Comparison of ENCODE assay signal across 7 cellular contexts in the genomic region with DNA sequence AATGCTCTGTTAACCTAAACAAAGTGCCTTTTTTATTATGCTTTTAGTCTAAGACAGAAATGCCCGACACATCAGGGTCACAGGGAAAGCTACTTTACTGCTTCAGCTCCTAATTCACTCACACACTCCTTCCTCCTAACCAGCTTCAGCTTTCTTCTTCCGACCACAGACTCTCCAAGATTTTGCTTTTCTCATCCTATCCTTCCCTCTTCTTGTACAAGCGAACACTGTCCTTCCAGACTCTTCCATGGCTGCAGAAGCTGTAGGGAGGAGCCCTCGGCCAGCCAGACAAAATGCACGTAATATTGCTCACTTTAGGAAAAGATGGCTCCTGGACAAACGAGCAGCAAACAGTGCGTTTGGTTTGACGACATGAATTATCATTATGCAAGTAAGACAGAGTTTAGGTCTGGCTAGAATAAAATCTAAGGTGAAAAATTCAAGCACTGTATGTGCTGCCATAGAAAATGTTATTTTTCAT. TPM values are rescaled to one million over a fixed set of nuclear protein-coding genes. Genes with fewer than 3 reads are reported as not detected.
DNase-seq lines count a peak whose midpoint lies in the region; ATAC-seq and FAIRE-seq lines count a peak whose summit lies in the region.

No MANE protein-coding gene starts in this region.

- 39% methylated on average over 8 of the region's 8 CpGs for WGBS in mesenchymal stem cell

- no peak overlapping the region for H3K23ac ChIP-seq in mesenchymal stem cell (ENCODE audit: low read length in 2 of 2)

- H2AK5ac ChIP-seq in mesenchymal stem cell (ENCODE audit: low read length, severe bottlenecking) = no peak overlapping the region

- H3K27ac ChIP-seq in mesenchymal stem cell (ENCODE audit: low read length, poor library complexity, severe bottlenecking) = peak overlapping the region; percentile 87

- H3K4me1 ChIP-seq in mesenchymal stem cell (ENCODE audit: control insufficient read depth, insufficient read depth, low read depth, low read length) = no peaks in the 10 kb centered on the region

- H3K9me3 ChIP-seq in mesenchymal stem cell (ENCODE audit: control insufficient read depth, low read length) = no peaks in the 10 kb centered on the region

- H2BK15ac ChIP-seq in mesenchymal stem cell (ENCODE audit: low read depth, poor library complexity, severe bottlenecking) = no peak overlapping the region

- no peaks in the 10 kb centered on the region for H3K79me1 ChIP-seq in mesenchymal stem cell (replicated peaks; ENCODE audit: low read length, poor library complexity, severe bottlenecking)

- peak overlapping the region in 1 of 2 experiments; percentile 75 for H3K4me3 ChIP-seq in mesenchymal stem cell (ENCODE audit: insufficient read depth in 1 of 2, low read depth in 1 of 2, low read length in 2 of 2)

- H4K91ac ChIP-seq in mesenchymal stem cell (ENCODE audit: low read length) = peak overlapping the region; percentile 82

- H3K4me2 ChIP-seq in mesenchymal stem cell (ENCODE audit: low read length, poor library complexity, severe bottlenecking) = peak overlapping the region; percentile 58

- H3K27me3 ChIP-seq in mesenchymal stem cell (ENCODE audit: control insufficient read depth in 1 of 2, insufficient read depth in 1 of 2, low read length in 2 of 2) = no peaks in the 10 kb centered on the region

- peak overlapping the region; percentile 14 for H4K8ac ChIP-seq in mesenchymal stem cell (ENCODE audit: low read length)

- DNase-seq in GM18507 (ENCODE audit: extremely low spot score, insufficient read length, low read depth) (no peak), NCI-H446 treated with DMSO at 0.1 percent for 48 hours (lab: John Stamatoyannopoulos, UW) (peak; percentile 35), cerebellum (ENCODE audit: low spot score) (peak; percentile 42), mesenchymal stem cell (peak; percentile 59), SW 1271 (lab: John Stamatoyannopoulos, UW) (no peak), NCI-H2029 (lab: John Stamatoyannopoulos, UW) (no peak)

- no peak for ATAC-seq in GM19328 (IDR thresholded peaks at IDR 0.05; ENCODE audit: unreplicated experiment)

- H2BK5ac ChIP-seq in mesenchymal stem cell (ENCODE audit: low read depth, low read length, poor library complexity, severe bottlenecking) = no peak overlapping the region

- no peak overlapping the region for H2BK120ac ChIP-seq in mesenchymal stem cell (ENCODE audit: low read depth, low read length)

- H3K18ac ChIP-seq in mesenchymal stem cell (ENCODE audit: low read depth in 1 of 2, low read length in 2 of 2) = peak overlapping the region; percentile 11 to 61

- H2BK12ac ChIP-seq in mesenchymal stem cell (ENCODE audit: low read length in 2 of 2) = no peak overlapping the region

- no peak overlapping the region for H3K14ac ChIP-seq in mesenchymal stem cell (ENCODE audit: low read length in 2 of 2)

- FAIRE-seq in GM18507 (lab: Jason Lieb, UNC) = peak; percentile 68

- H3K36me3 ChIP-seq in mesenchymal stem cell (ENCODE audit: control insufficient read depth in 1 of 2, insufficient read depth in 2 of 2, low read depth in 1 of 2, low read length in 2 of 2) = no peaks in the 10 kb centered on the region

- H3K9ac ChIP-seq in mesenchymal stem cell (ENCODE audit: low read length) = peak overlapping the region; percentile 91

- peak overlapping the region; percentile 68 for H2AFZ ChIP-seq in mesenchymal stem cell (ENCODE audit: low read depth, low read length)

- peak overlapping the region; percentile 76 to 89 for H3K4ac ChIP-seq in mesenchymal stem cell (ENCODE audit: low read depth in 1 of 2, low read length in 2 of 2)

RNA-seq across cellular contexts. Expression of a gene that starts 47.5 kb away (rescaled TPM):
- 110 TPM for total RNA-seq in cerebellum
- polyA plus RNA-seq in mesenchymal stem cell (2013, experiment 1 of 2) = 192 TPM
- 202 TPM for polyA plus RNA-seq in mesenchymal stem cell (2013, experiment 2 of 2)

Comparison
In these comparisons a context has a peak if more than half of its experiments do, and no peak if none do; other contexts are left out.
1. DNase-seq: peak in NCI-H446 treated with DMSO at 0.1 percent for 48 hours (single experiment), cerebellum (single experiment) and mesenchymal stem cell (single experiment); none in GM18507 (single experiment), SW 1271 (0 of 2) and NCI-H2029 (single experiment).